ENCODE assay signal across 24 cellular contexts in the genomic region with DNA sequence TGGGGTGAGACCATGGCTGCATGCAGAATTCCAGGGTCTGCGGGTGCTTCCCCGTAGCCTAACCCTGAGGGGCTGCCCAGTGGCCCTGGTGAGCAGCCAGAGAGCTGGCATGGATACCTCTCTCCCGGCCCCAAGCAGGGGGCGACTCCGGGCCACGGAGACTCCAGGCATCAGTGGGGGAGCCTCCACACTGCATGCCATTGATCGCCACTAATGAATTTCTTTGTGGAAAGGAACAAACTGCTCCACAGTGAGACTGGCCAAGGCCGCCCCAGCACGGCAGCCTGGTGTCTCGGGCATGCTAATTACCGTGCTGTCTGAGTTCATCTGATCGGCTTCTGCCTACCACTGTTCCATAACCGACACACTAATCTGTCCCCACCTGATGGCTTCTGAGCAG.
DNase-seq lines count a peak whose midpoint lies in the region; ATAC-seq and TF ChIP-seq lines count a peak whose summit lies in the region.
"Had no signal": no experiment of that assay in that cellular context is flagged by ENCODE, and none has a peak within 500 bp of the region (broad histone marks: within the 10 kb centered on the region; RNA-seq: fewer than 3 reads in every experiment).

No MANE protein-coding gene starts in this region.

- intact Hi-C loops in tibial artery (cut with DNase I; ENCODE audit: low total_unique reads), result no loop called here

- no peaks in the 10 kb centered on the region for H3K9me3 Mint-ChIP-seq in activated naive CD4-positive, alpha-beta T cell treated with anti-CD3 and anti-CD28 coated beads, Interleukin-2, amount 10 ng/mL, durations not matched to agents 7 days and 5 days
- H3K9me3 Mint-ChIP-seq: activated naive CD8-positive, alpha-beta T cell treated with anti-CD3 and anti-CD28 coated beads, Interleukin-2, amount 50 U/mL, for 24 hours; HFFc6 had no signal

- no peak overlapping the region for H3K4me3 Mint-ChIP-seq in activated naive CD4-positive, alpha-beta T cell treated with anti-CD3 and anti-CD28 coated beads, Interleukin-2, amount 10 ng/mL, durations not matched to agents 7 days and 5 days
- H3K4me3 Mint-ChIP-seq: activated CD8-positive, alpha-beta memory T cell treated with anti-CD3 and anti-CD28 coated beads, Interleukin-2, amount 10 ng/mL, durations not matched to agents 7 days and 5 days; activated naive CD8-positive, alpha-beta T cell treated with anti-CD3 and anti-CD28 coated beads, Interleukin-2, amount 50 U/mL, for 24 hours; HFFc6; IgD-negative memory B cell had no signal

- ATAC-seq in HG02588 (IDR thresholded peaks at IDR 0.05; ENCODE audit: unreplicated experiment), result no peak
- ATAC-seq in HG03135 (IDR thresholded peaks at IDR 0.05; ENCODE audit: unreplicated experiment), result no peak
- ATAC-seq: A549; activated CD8-positive, alpha-beta memory T cell treated with anti-CD3 and anti-CD28 coated beads, Interleukin-2, amount 10 ng/mL, durations not matched to agents 7 days and 5 days; activated naive CD8-positive, alpha-beta T cell treated with anti-CD3 and anti-CD28 coated beads, Interleukin-2, amount 50 U/mL, for 24 hours; left cardiac atrium; Right ventricle myocardium inferior had no signal

- H3K36me3 Mint-ChIP-seq in activated naive CD4-positive, alpha-beta T cell treated with anti-CD3 and anti-CD28 coated beads, Interleukin-2, amount 10 ng/mL, durations not matched to agents 7 days and 5 days, result no peaks in the 10 kb centered on the region
- H3K36me3 Mint-ChIP-seq: activated CD8-positive, alpha-beta memory T cell treated with anti-CD3 and anti-CD28 coated beads, Interleukin-2, amount 10 ng/mL, durations not matched to agents 7 days and 5 days; IgD-negative memory B cell had no signal

- no peak overlapping the region for H3K27ac Mint-ChIP-seq in activated naive CD4-positive, alpha-beta T cell treated with anti-CD3 and anti-CD28 coated beads, Interleukin-2, amount 10 ng/mL, durations not matched to agents 7 days and 5 days
- H3K27ac Mint-ChIP-seq: activated CD8-positive, alpha-beta memory T cell treated with anti-CD3 and anti-CD28 coated beads, Interleukin-2, amount 10 ng/mL, durations not matched to agents 7 days and 5 days; activated naive CD8-positive, alpha-beta T cell treated with anti-CD3 and anti-CD28 coated beads, Interleukin-2, amount 50 U/mL, for 24 hours; HFFc6; IgD-negative memory B cell had no signal

- peak; percentile 8 for DNase-seq in activated naive CD4-positive, alpha-beta T cell treated with anti-CD3 and anti-CD28 coated beads, Interleukin-2, amount 10 ng/mL, durations not matched to agents 7 days and 5 days
- DNase-seq in activated naive CD4-positive, alpha-beta T cell treated with anti-CD3 and anti-CD28 coated beads, Interleukin-2, amount 50 U/mL, for 16 hours, result no peak
- DNase-seq in cerebellum (ENCODE audit: low spot score) (peak; percentile 23), mesenteric fat pad (ENCODE audit: low spot score) (peak; percentile 67), tibial artery (peak; percentile 13 to 47), NCI-H526 treated with DMSO at 0.1 percent for 48 hours (lab: John Stamatoyannopoulos, UW) (no peak)
- DNase-seq: activated CD4-positive, alpha-beta T cell treated with anti-CD3 and anti-CD28 coated beads for 48 hours; activated CD8-positive, alpha-beta memory T cell treated with anti-CD3 and anti-CD28 coated beads, Interleukin-2, amount 10 ng/mL, durations not matched to agents 7 days and 5 days; activated naive CD8-positive, alpha-beta T cell treated with anti-CD3 and anti-CD28 coated beads, Interleukin-2, amount 50 U/mL, for 24 hours; Calu3; EL; foreskin melanocyte; HFFc6; left cardiac atrium; NCI-H1417 treated with DMSO at 0.1 percent for 48 hours; NCI-H2107; NCI-H524 treated with DMSO at 0.1 percent for 48 hours; SW 1271 had no signal

- no peaks in the 10 kb centered on the region for H3K36me3 ChIP-seq in tibial artery
- H3K36me3 ChIP-seq: BLaER1 treated with 17β-estradiol and CSF1 and Interleukin-3, amounts not matched to agents 10 nM and 100 nM had no signal

- CTCF ChIA-PET in activated naive CD4-positive, alpha-beta T cell treated with anti-CD3 and anti-CD28 coated beads, Interleukin-2, amount 10 ng/mL, durations not matched to agents 7 days and 5 days (lab: Charles Lee), result interaction anchor here (0.6 kb wide), 1 partner anchor 45 kb away, joined by 3 read pairs; no protein-coding TSS in a partner anchor

- no peaks in the 10 kb centered on the region for H3K4me1 Mint-ChIP-seq in activated naive CD4-positive, alpha-beta T cell treated with anti-CD3 and anti-CD28 coated beads, Interleukin-2, amount 10 ng/mL, durations not matched to agents 7 days and 5 days
- H3K4me1 Mint-ChIP-seq: activated naive CD8-positive, alpha-beta T cell treated with anti-CD3 and anti-CD28 coated beads, Interleukin-2, amount 50 U/mL, for 24 hours; IgD-negative memory B cell had no signal

- H3K4me1 ChIP-seq in tibial artery, result no peaks in the 10 kb centered on the region
- H3K4me1 ChIP-seq: A549; BLaER1 treated with 17β-estradiol and CSF1 and Interleukin-3, amounts not matched to agents 10 nM and 100 nM had no signal

- H3K4me3 ChIP-seq in tibial artery, result no peak overlapping the region
- H3K4me3 ChIP-seq: A549; BLaER1 treated with 17β-estradiol and CSF1 and Interleukin-3, amounts not matched to agents 10 nM and 100 nM had no signal

- peaks cover 7% of the 10 kb centered on the region for H3K27me3 Mint-ChIP-seq in activated naive CD4-positive, alpha-beta T cell treated with anti-CD3 and anti-CD28 coated beads, Interleukin-2, amount 10 ng/mL, durations not matched to agents 7 days and 5 days

- no peak for TF ChIP-seq CTCF in tibial artery (IDR thresholded peaks at IDR 0.05)

- no peaks in the 10 kb centered on the region for H3K27me3 ChIP-seq in tibial artery
- H3K27me3 ChIP-seq: BLaER1 treated with 17β-estradiol and CSF1 and Interleukin-3, amounts not matched to agents 10 nM and 100 nM had no signal

- no peak overlapping the region for H3K27ac ChIP-seq in tibial artery
- H3K27ac ChIP-seq: A549; BLaER1 treated with 17β-estradiol and CSF1 and Interleukin-3, amounts not matched to agents 10 nM and 100 nM had no signal

- H3K9me3 ChIP-seq in tibial artery, result no peaks in the 10 kb centered on the region
- H3K9me3 ChIP-seq: A549 had no signal

Comparison
In these comparisons a context has a peak if more than half of its experiments do, and no peak if none do; other contexts are left out.
1. DNase-seq: peak in activated naive CD4-positive, alpha-beta T cell treated with anti-CD3 and anti-CD28 coated beads, Interleukin-2, amount 10 ng/mL, durations not matched to agents 7 days and 5 days (single experiment), cerebellum (single experiment), mesenteric fat pad (single experiment) and tibial artery (2 of 2); none in activated naive CD4-positive, alpha-beta T cell treated with anti-CD3 and anti-CD28 coated beads, Interleukin-2, amount 50 U/mL, for 16 hours (single experiment) and NCI-H526 treated with DMSO at 0.1 percent for 48 hours (single experiment).